In the genomic region with DNA sequence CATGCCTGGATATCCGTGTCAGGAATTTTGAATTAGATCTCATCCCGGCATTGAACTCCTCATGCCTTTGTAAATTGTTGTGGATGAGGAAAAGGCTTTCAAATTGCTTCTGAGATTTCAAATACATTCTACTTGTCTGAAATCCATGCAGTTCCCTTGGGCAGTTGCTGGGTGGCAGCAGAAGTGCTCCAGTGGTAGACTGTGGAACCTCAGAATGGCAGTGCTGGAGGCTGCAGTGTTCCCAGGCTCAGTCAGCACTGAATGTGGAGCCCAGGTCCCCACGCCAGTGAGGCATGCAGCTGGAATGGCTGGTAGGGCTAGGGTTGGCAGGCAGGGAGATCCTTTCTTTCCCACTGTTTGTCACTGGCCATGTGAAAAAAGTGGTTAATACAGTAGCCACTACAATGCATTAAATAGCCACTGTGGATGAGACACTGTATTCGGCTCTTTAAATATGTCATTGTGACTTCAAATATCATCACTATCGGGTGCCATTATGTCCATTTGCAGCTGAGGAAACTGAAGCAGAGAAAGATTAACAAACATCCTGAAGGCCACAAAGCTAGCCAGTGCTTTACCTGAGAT, we compare ENCODE assay signal across 8 cellular contexts.
DNase-seq lines count a peak whose midpoint lies in the region; ATAC-seq and TF ChIP-seq lines count a peak whose summit lies in the region.

No MANE protein-coding gene starts in this region.

- H3K4me1 ChIP-seq in vagina = no peaks in the 10 kb centered on the region

- H3K36me3 ChIP-seq in BJ (ENCODE audit: control insufficient read depth, insufficient read depth, low read length) = no peaks in the 10 kb centered on the region
- no peaks in the 10 kb centered on the region for H3K36me3 ChIP-seq in vagina

- no peak overlapping the region for H3K4me3 Mint-ChIP-seq in activated CD8-positive, alpha-beta T cell treated with anti-CD3 and anti-CD28 coated beads for 36 hours
- no peak overlapping the region for H3K4me3 Mint-ChIP-seq in progenitor cell of endocrine pancreas (ENCODE audit: low read depth)

- no peak for DNase-seq in BJ (ENCODE audit: low read depth)
- peak; percentile 9 for DNase-seq in NCI-H526 treated with DMSO at 0.1 percent for 48 hours (lab: John Stamatoyannopoulos, UW)
- DNase-seq in activated CD8-positive, alpha-beta T cell treated with anti-CD3 and anti-CD28 coated beads for 36 hours = peak; percentile 50
- peak; percentile 51 to 54 for DNase-seq in foreskin fibroblast
- DNase-seq in progenitor cell of endocrine pancreas (ENCODE audit: low spot score, unreplicated experiment) = peak; percentile 30
- no peak for DNase-seq in vagina (ENCODE audit: extremely low spot score in 2 of 2)

- peak; percentile 77 for TF ChIP-seq CTCF in BJ (IDR thresholded peaks at IDR 0.05; ENCODE audit: insufficient read depth, low read depth, low read length)
- TF ChIP-seq CTCF in activated CD8-positive, alpha-beta T cell treated with anti-CD3 and anti-CD28 coated beads for 36 hours (IDR thresholded peaks at IDR 0.05) = peak; percentile 35
- TF ChIP-seq CTCF in foreskin fibroblast (IDR thresholded peaks at IDR 0.05; ENCODE audit: low read depth, low read length) = peak; percentile 78
- peak; percentile 68 for TF ChIP-seq CTCF in progenitor cell of endocrine pancreas (IDR thresholded peaks at IDR 0.05; ENCODE audit: unreplicated experiment)
- TF ChIP-seq CTCF in vagina (IDR thresholded peaks at IDR 0.05) = peak in 1 of 3 experiments; percentile 19

- H3K27ac Mint-ChIP-seq in activated CD8-positive, alpha-beta T cell treated with anti-CD3 and anti-CD28 coated beads for 36 hours = no peak overlapping the region
- H3K27ac Mint-ChIP-seq in progenitor cell of endocrine pancreas = no peak overlapping the region

- no peak overlapping the region for H3K27ac ChIP-seq in vagina

- H3K4me1 Mint-ChIP-seq in activated CD8-positive, alpha-beta T cell treated with anti-CD3 and anti-CD28 coated beads for 36 hours (ENCODE audit: low read depth) = peaks cover 11% of the 10 kb centered on the region
- no peaks in the 10 kb centered on the region for H3K4me1 Mint-ChIP-seq in progenitor cell of endocrine pancreas (ENCODE audit: low read depth)

- POLR2A ChIA-PET in BJ (lab: Charles Lee) = no interaction called here
- POLR2A ChIA-PET in activated CD8-positive, alpha-beta T cell treated with anti-CD3 and anti-CD28 coated beads for 36 hours (lab: Charles Lee) = no interaction called here

- ATAC-seq in GM18909 (IDR thresholded peaks at IDR 0.05; ENCODE audit: poor library complexity, unreplicated experiment) = peak; percentile 90
- ATAC-seq in HG03432 (IDR thresholded peaks at IDR 0.05; ENCODE audit: unreplicated experiment) = peak; percentile 85
- peak; percentile 34 for ATAC-seq in activated CD8-positive, alpha-beta T cell treated with anti-CD3 and anti-CD28 coated beads for 36 hours

- H3K4me3 ChIP-seq in BJ (ENCODE audit: low read depth, low read length) (no peak overlapping the region), foreskin fibroblast (ENCODE audit: low read depth in 1 of 2, low read length in 2 of 2) (no peak overlapping the region), vagina (no peak overlapping the region)

- H3K9me3 Mint-ChIP-seq in activated CD8-positive, alpha-beta T cell treated with anti-CD3 and anti-CD28 coated beads for 36 hours = no peaks in the 10 kb centered on the region
- no peaks in the 10 kb centered on the region for H3K9me3 Mint-ChIP-seq in progenitor cell of endocrine pancreas (ENCODE audit: low read depth)

- H3K9me3 ChIP-seq in vagina = no peaks in the 10 kb centered on the region

- TF ChIP-seq POLR2A in vagina (IDR thresholded peaks at IDR 0.05) = no peak

- no peaks in the 10 kb centered on the region for H3K27me3 Mint-ChIP-seq in activated CD8-positive, alpha-beta T cell treated with anti-CD3 and anti-CD28 coated beads for 36 hours
- peaks cover 10% of the 10 kb centered on the region for H3K27me3 Mint-ChIP-seq in progenitor cell of endocrine pancreas

- no peaks in the 10 kb centered on the region for H3K36me3 Mint-ChIP-seq in activated CD8-positive, alpha-beta T cell treated with anti-CD3 and anti-CD28 coated beads for 36 hours (ENCODE audit: low read depth)
- no peaks in the 10 kb centered on the region for H3K36me3 Mint-ChIP-seq in progenitor cell of endocrine pancreas (ENCODE audit: insufficient read depth)

- CTCF ChIA-PET in BJ (lab: Yijun Ruan, JAX) = interaction anchor here (1.4 to 5.5 kb wide), 2 partner anchors 678 to 691 kb away, joined by 5 to 47 read pairs; no protein-coding TSS in a partner anchor
- CTCF ChIA-PET in activated CD8-positive, alpha-beta T cell treated with anti-CD3 and anti-CD28 coated beads for 36 hours (lab: Charles Lee) = interaction anchor here (1.0 to 2.7 kb wide), 2 partner anchors 305 to 678 kb away, joined by 4 to 14 read pairs; no protein-coding TSS in a partner anchor

- intact Hi-C loops in activated CD8-positive, alpha-beta T cell treated with anti-CD3 and anti-CD28 coated beads for 36 hours (cut with micrococcal nuclease) = loop anchor here (5.0 to 10.0 kb wide), 2 partner anchors 134 to 677 kb away; no protein-coding TSS in a partner anchor
- intact Hi-C loops in vagina (cut with DNase I) = no loop called here

- peaks cover 1% of the 10 kb centered on the region; the same call in 1 of the 2 replicates for H3K27me3 ChIP-seq in BJ (ENCODE audit: control insufficient read depth, insufficient read depth, low read length)
- H3K27me3 ChIP-seq in vagina = no peaks in the 10 kb centered on the region

Comparison
In these comparisons a context has a peak if more than half of its experiments do, and no peak if none do; other contexts are left out.
1. DNase-seq: peak in NCI-H526 treated with DMSO at 0.1 percent for 48 hours (single experiment), activated CD8-positive, alpha-beta T cell treated with anti-CD3 and anti-CD28 coated beads for 36 hours (single experiment), foreskin fibroblast (2 of 2) and progenitor cell of endocrine pancreas (single experiment); none in BJ (single experiment) and vagina (0 of 2).
2. ATAC-seq: peak in every context shown above with its lines; median percentile 90 in GM18909; 85 in HG03432; 34 in activated CD8-positive, alpha-beta T cell treated with anti-CD3 and anti-CD28 coated beads for 36 hours.